ENCODE assay signal across 17 cellular contexts in the genomic region with DNA sequence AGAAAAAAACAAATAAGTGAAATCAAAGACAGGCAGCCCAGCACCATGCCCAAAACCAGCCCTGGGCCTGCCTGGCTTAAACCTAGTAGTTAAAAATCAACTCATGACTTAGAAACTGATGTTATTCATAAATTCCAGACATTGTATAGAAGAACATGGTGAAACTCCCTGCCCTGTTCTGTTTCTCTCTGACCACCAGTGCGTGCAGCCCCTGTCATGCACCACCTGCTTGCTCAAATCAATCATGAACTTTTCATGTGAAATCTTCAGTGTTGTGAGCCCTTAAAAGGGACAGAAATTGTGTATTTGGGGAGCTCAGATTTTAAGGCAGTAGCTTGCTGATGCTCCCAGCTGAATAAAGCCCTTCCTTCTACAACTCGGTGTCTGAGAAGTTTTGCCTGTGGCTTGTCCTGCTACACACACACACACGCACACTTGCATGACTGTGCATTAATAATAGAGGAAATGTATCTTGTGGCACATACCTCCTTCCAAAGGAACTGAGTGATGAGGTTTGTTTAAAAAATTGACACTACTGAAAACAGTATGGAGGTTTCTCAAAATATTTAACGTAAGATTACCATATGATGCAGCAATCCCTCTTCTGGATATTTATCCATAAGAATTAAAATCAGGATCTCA. TPM values are rescaled to one million over a fixed set of nuclear protein-coding genes. Genes with fewer than 3 reads are reported as not detected.
A peak's percentile ranks its signal among the peaks of the same experiment; 100 is the strongest.
DNase-seq lines count a peak whose midpoint lies in the region; FAIRE-seq and TF ChIP-seq lines count a peak whose summit lies in the region.
"Had no signal": no experiment of that assay in that cellular context is flagged by ENCODE, and none has a peak within 500 bp of the region (broad histone marks: within the 10 kb centered on the region; RNA-seq: fewer than 3 reads in every experiment).

No MANE protein-coding gene starts in this region.

- peak overlapping the region; percentile 57 for H3K4me2 ChIP-seq in OCI-LY3 (ENCODE audit: low read length)

- H3K27ac ChIP-seq in OCI-LY3 (ENCODE audit: low read length) = no peak overlapping the region

- H3K4me1 ChIP-seq in OCI-LY3 (ENCODE audit: low read length) (peaks cover 20% of the 10 kb centered on the region), neuron (ENCODE audit: insufficient read depth, low read length) (peaks cover 20% of the 10 kb centered on the region)

- H2AFZ ChIP-seq in OCI-LY3 (ENCODE audit: low read depth, low read length) (0 out of 2 replicates have a peak overlapping the region, but pooled peaks have one; percentile 75), neuron (ENCODE audit: low read depth, low read length) (peak overlapping the region; percentile 23)

- H4K20me1 ChIP-seq in OCI-LY3 (ENCODE audit: insufficient read depth, low read length) = no peaks in the 10 kb centered on the region

- H3K9me3 ChIP-seq in OCI-LY3 (ENCODE audit: insufficient read depth, low read length) (no peaks in the 10 kb centered on the region), neuron (ENCODE audit: low read length) (no peaks in the 10 kb centered on the region)

- TF ChIP-seq CTCF in OCI-LY3 (IDR thresholded peaks at IDR 0.05; ENCODE audit: low read depth, low read length) (no peak), epithelial cell of proximal tubule (conservative IDR thresholded peaks at IDR 0.05; ENCODE audit: low read depth, low read length) (no peak)

- H3K9ac ChIP-seq in OCI-LY3 (ENCODE audit: low read length) = no peak overlapping the region

- H3K79me2 ChIP-seq in OCI-LY3 (ENCODE audit: low read length) = no peaks in the 10 kb centered on the region

- H3K36me3 ChIP-seq in OCI-LY3 (replicated peaks; ENCODE audit: low read depth, low read length) (no peaks in the 10 kb centered on the region), neuron (ENCODE audit: insufficient read depth, low read length) (no peaks in the 10 kb centered on the region)

- FAIRE-seq in GM12892 (lab: Jason Lieb, UNC) = peak; percentile 77

- H3K27me3 ChIP-seq in OCI-LY3 (ENCODE audit: low read depth, low read length) = no peaks in the 10 kb centered on the region
- no peaks in the 10 kb centered on the region for H3K27me3 ChIP-seq in neuron (ENCODE audit: insufficient read depth, low read length)

- DNase-seq in GM12892 (ENCODE audit: insufficient read length) = no peak
- peak; percentile 62 for DNase-seq in epithelial cell of proximal tubule (ENCODE audit: low read depth)
- DNase-seq in DMS53 treated with DMSO at 0.1 percent for 48 hours (lab: John Stamatoyannopoulos, UW; ENCODE audit: unreplicated experiment) = no peak
- DNase-seq in Ammon's horn (ENCODE audit: low spot score) = no peak
- no peak for DNase-seq in cerebellar cortex (ENCODE audit: low spot score)
- no peak for DNase-seq in cerebellar nuclear complex (lab: John Stamatoyannopoulos, UW)
- DNase-seq: activated CD8-positive, alpha-beta T cell treated with anti-CD3 and anti-CD28 coated beads for 36 hours; AML-193; effector memory CD4-positive, alpha-beta T cell; HCEC 1CT; NCI-H446 treated with DMSO at 0.1 percent for 48 hours; stimulated activated CD4-positive, alpha-beta T cell treated with anti-CD3 and anti-CD28 coated beads, Interleukin-4, amount 100 ng/mL, for 1 hour; stimulated activated naive B cell treated with anti-CD40 and anti-IgM and Interleukin-4, amounts not matched to agents 10 μg/mL and 1 μg/mL and 100 μg/mL, for 72 hours had no signal

- no peak for TF ChIP-seq POLR2A in GM12892 (IDR thresholded peaks at IDR 0.05; ENCODE audit: low read depth, low read length)

- peak overlapping the region; percentile 52 for H3K4me3 ChIP-seq in OCI-LY3 (ENCODE audit: low read length)
- H3K4me3 ChIP-seq in epithelial cell of proximal tubule (ENCODE audit: low read depth, low read length) = peak overlapping the region; percentile 71
- H3K4me3 ChIP-seq in neuron (ENCODE audit: low read length) = peak overlapping the region; percentile 21
- H3K4me3 ChIP-seq: lung had no signal

RNA-seq across cellular contexts. Expression of gene UGT2B7, which starts 39.2 kb away (rescaled TPM):
- polyA plus RNA-seq in GM12892 (2012; ENCODE audit: missing spikeins) = not detected
- 0.12 and 21.3 TPM in 2 replicates for total RNA-seq in epithelial cell of proximal tubule
- total RNA-seq: activated CD8-positive, alpha-beta T cell treated with anti-CD3 and anti-CD28 coated beads for 36 hours; Daoy had no signal

Comparison
In these comparisons a context has a peak if more than half of its experiments do, and no peak if none do; other contexts are left out.
1. H3K4me3 ChIP-seq: peak in every context shown above with its lines; median percentile 71 in epithelial cell of proximal tubule; 52 in OCI-LY3; 21 in neuron.